1 cellular context compared by ENCODE assay signal in the genomic region with DNA sequence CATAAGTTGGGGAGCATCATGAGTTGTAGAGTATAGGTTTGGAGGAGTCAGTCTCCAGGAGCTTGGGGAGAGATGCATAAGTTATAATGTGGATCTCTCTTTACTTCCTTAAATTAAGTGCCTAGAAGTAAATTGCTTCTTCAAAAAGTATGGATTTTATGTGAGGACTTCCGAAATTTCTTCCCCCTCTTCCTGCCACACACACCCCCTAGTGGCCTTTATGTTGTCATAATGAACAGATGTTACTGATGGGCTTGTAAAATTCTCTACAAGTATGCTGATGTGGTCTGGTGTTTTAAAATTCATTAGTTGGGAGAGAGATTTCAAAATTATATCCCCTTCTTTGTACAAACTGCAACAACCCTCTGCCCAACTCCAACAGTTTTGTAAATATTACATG.
TF ChIP-seq lines count a peak whose summit lies in the region.

No MANE protein-coding gene starts in this region.

TF ChIP-seq in HepG2, 621 proteins besides CTCF, POLR2A, EP300 and RAD21 (continued from another document):
- TF ChIP-seq, protein P1, sequence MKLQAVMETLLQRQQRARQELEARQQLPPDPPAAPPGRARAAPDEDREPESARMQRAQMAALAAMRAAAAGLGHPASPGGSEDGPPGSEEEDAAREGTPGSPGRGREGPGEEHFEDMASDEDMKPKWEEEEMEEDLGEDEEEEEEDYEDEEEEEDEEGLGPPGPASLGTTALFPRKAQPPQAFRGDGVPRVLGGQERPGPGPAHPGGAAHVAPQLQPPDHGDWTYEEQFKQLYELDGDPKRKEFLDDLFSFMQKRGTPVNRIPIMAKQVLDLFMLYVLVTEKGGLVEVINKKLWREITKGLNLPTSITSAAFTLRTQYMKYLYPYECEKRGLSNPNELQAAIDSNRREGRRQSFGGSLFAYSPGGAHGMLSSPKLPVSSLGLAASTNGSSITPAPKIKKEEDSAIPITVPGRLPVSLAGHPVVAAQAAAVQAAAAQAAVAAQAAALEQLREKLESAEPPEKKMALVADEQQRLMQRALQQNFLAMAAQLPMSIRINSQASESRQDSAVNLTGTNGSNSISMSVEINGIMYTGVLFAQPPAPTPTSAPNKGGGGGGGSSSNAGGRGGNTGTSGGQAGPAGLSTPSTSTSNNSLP (IDR thresholded peaks at IDR 0.05; ENCODE audit: low read depth, low read length): 0 out of 2 replicates have a peak, but pooled peaks have one; percentile 6
- TF ChIP-seq ZFP36L1 (CRISPR knock-in tag; IDR thresholded peaks at IDR 0.05) (no peak), ATAD3A (CRISPR knock-in tag; IDR thresholded peaks at IDR 0.05) (no peak)
TF ChIP-seq in HepG2: peak in this region for 1.
